8 cellular contexts compared by ENCODE assay signal in the genomic region with DNA sequence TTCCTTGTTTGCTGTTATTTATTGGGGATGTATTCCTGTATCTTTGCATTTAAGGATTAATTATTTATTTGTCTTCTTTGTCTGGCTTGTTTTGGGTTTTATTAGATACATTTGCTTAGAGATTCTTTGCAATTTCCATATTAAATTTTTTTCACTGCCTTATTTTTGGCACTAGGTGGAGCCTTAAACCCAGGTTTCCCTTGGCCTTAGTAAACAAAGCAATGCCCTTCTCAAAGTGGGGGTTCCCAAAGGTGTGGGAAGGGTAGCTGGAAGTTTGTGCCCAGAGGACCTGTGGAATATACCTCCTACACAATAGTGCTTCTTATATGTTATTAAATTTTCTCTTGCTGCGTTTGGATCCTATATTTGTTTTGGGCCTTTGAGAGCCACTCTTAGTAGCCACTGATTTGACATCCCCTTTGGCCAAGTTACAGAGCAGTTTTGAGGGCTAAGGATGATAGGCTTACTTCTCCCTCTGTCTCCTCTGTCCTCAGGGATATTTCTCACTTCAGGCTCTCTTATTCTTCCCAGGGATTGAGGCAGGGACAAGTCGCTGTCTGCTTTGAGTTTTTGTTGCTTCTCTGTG.
DNase-seq lines count a peak whose midpoint lies in the region; FAIRE-seq and TF ChIP-seq lines count a peak whose summit lies in the region.

No MANE protein-coding gene starts in this region.

- H3K27me3 ChIP-seq in left ventricle myocardium inferior (ENCODE audit: low read depth) (no peaks in the 10 kb centered on the region), spleen (replicated peaks in 1 of 7) (no peaks in the 10 kb centered on the region)

- DNase-seq in NCI-H2171 treated with DMSO at 0.1 percent for 48 hours (lab: John Stamatoyannopoulos, UW) (peak; percentile 8), NCI-H2171 (lab: John Stamatoyannopoulos, UW) (no peak), left ventricle myocardium inferior (no peak), spleen (no peak), anterior cingulate cortex (lab: John Stamatoyannopoulos, UW) (no peak)
- DNase-seq in stimulated activated CD4-positive, alpha-beta T cell treated with anti-CD3 and anti-CD28 coated beads, Interleukin-1b, Interleukin-23, amount 100 ng/mL, for 48 hours, result no peak

- H3K4me1 ChIP-seq in left ventricle myocardium inferior (no peaks in the 10 kb centered on the region), spleen (no peaks in the 10 kb centered on the region)

- TF ChIP-seq CTCF in left ventricle myocardium inferior (IDR thresholded peaks at IDR 0.05; ENCODE audit: borderline replicate concordance) (peak; percentile 81), spleen (IDR thresholded peaks at IDR 0.05 in 8 of 11, conservative IDR thresholded peaks at IDR 0.05 in 3 of 11) (peak in 10 of 11 experiments; percentile 35 to 80 (median 56))

- TF ChIP-seq EP300 in Ishikawa (IDR thresholded peaks at IDR 0.05; ENCODE audit: borderline replicate concordance), result no peak

- intact Hi-C loops in left ventricle myocardium inferior (cut with micrococcal nuclease) (loop anchor here (2.0 kb wide), 1 partner anchor 213 kb away; no protein-coding TSS in a partner anchor), spleen (cut with DNase I; ENCODE audit: low total_unique reads) (loop anchor here (2.0 to 10.0 kb wide), 2 partner anchors 215 to 359 kb away; no protein-coding TSS in a partner anchor)

- H3K9me3 ChIP-seq in left ventricle myocardium inferior (replicated peaks), result no peaks in the 10 kb centered on the region
- H3K9me3 ChIP-seq in spleen, result no peaks in the 10 kb centered on the region

- no peak for TF ChIP-seq POLR2A in spleen (IDR thresholded peaks at IDR 0.05)

- WGBS in spleen, 5 donors, result 59 to 72% (median 69%) methylated on average over 2 of the region's 2 CpGs

- H3K4me3 ChIP-seq in left ventricle myocardium inferior (no peak overlapping the region), spleen (no peak overlapping the region)

- no peak overlapping the region for H3K27ac ChIP-seq in left ventricle myocardium inferior (replicated peaks)
- H3K27ac ChIP-seq in spleen, result no peak overlapping the region

- FAIRE-seq in TTC549 (lab: Jason Lieb, UNC), result peak; percentile 62

- no peaks in the 10 kb centered on the region for H3K36me3 ChIP-seq in left ventricle myocardium inferior
- H3K36me3 ChIP-seq in spleen, result no peaks in the 10 kb centered on the region

- TF ChIP-seq RAD21 in Ishikawa (IDR thresholded peaks at IDR 0.05; ENCODE audit: low read depth), result peak; percentile 96

TF ChIP-seq in Ishikawa, 13 proteins besides CTCF, POLR2A, EP300 and RAD21:
- TF ChIP-seq, protein P1, sequence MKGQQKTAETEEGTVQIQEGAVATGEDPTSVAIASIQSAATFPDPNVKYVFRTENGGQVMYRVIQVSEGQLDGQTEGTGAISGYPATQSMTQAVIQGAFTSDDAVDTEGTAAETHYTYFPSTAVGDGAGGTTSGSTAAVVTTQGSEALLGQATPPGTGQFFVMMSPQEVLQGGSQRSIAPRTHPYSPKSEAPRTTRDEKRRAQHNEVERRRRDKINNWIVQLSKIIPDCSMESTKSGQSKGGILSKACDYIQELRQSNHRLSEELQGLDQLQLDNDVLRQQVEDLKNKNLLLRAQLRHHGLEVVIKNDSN (IDR thresholded peaks at IDR 0.05), result no peak
- TF ChIP-seq CEBPB (IDR thresholded peaks at IDR 0.05), result no peak
- TF ChIP-seq, protein P2, sequence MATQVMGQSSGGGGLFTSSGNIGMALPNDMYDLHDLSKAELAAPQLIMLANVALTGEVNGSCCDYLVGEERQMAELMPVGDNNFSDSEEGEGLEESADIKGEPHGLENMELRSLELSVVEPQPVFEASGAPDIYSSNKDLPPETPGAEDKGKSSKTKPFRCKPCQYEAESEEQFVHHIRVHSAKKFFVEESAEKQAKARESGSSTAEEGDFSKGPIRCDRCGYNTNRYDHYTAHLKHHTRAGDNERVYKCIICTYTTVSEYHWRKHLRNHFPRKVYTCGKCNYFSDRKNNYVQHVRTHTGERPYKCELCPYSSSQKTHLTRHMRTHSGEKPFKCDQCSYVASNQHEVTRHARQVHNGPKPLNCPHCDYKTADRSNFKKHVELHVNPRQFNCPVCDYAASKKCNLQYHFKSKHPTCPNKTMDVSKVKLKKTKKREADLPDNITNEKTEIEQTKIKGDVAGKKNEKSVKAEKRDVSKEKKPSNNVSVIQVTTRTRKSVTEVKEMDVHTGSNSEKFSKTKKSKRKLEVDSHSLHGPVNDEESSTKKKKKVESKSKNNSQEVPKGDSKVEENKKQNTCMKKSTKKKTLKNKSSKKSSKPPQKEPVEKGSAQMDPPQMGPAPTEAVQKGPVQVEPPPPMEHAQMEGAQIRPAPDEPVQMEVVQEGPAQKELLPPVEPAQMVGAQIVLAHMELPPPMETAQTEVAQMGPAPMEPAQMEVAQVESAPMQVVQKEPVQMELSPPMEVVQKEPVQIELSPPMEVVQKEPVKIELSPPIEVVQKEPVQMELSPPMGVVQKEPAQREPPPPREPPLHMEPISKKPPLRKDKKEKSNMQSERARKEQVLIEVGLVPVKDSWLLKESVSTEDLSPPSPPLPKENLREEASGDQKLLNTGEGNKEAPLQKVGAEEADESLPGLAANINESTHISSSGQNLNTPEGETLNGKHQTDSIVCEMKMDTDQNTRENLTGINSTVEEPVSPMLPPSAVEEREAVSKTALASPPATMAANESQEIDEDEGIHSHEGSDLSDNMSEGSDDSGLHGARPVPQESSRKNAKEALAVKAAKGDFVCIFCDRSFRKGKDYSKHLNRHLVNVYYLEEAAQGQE (IDR thresholded peaks at IDR 0.05; ENCODE audit: low read depth), result no peak
- TF ChIP-seq TCF12 (IDR thresholded peaks at IDR 0.05; ENCODE audit: low read depth), result no peak
- TF ChIP-seq EGR1 (IDR thresholded peaks at IDR 0.05), result no peak
- no peak for TF ChIP-seq NFIC (IDR thresholded peaks at IDR 0.05)
- TF ChIP-seq TAF1 (IDR thresholded peaks at IDR 0.05; ENCODE audit: low read depth), result no peak
- no peak for TF ChIP-seq TEAD4 (IDR thresholded peaks at IDR 0.05)
- TF ChIP-seq ZBTB7A (IDR thresholded peaks at IDR 0.05; ENCODE audit: low read depth), result no peak
